ENCODE assay signal across 8 cellular contexts in genomic region chr10:50417906-50418697, GRCh38.
DNase-seq lines count a peak whose midpoint lies in the region; ATAC-seq and TF ChIP-seq lines count a peak whose summit lies in the region.

No MANE protein-coding gene starts in this region.

- H2AFZ ChIP-seq in ACC112 (ENCODE audit: low read length, unreplicated experiment), result peak overlapping the region; percentile 80
- H2AFZ ChIP-seq in PC-9, result peak overlapping the region; percentile 4; the same call in 1 of the 2 replicates

- H3K4me1 ChIP-seq in ACC112 (ENCODE audit: control insufficient read depth, insufficient read depth, low read length, unreplicated experiment) (peaks cover 11% of the 10 kb centered on the region), PC-9 (replicated peaks; ENCODE audit: insufficient read depth) (peaks cover 54% of the 10 kb centered on the region), cardiac muscle cell (ENCODE audit: low read depth) (peaks cover 8% of the 10 kb centered on the region), ovary (ENCODE audit: insufficient read depth) (peaks cover 5% of the 10 kb centered on the region), aorta (ENCODE audit: control insufficient read depth in 1 of 2, insufficient read depth in 2 of 2, low read length in 2 of 2) (no peaks in the 10 kb centered on the region)

- H3K27me3 ChIP-seq in ACC112 (ENCODE audit: insufficient read depth, low read length), result no peaks in the 10 kb centered on the region
- H3K27me3 ChIP-seq in PC-9 (ENCODE audit: insufficient read depth, low read depth), result no peaks in the 10 kb centered on the region
- peaks cover 39% of the 10 kb centered on the region for H3K27me3 ChIP-seq in cardiac muscle cell
- H3K27me3 ChIP-seq in ovary, result no peaks in the 10 kb centered on the region
- no peaks in the 10 kb centered on the region for H3K27me3 ChIP-seq in aorta (ENCODE audit: control insufficient read depth in 1 of 2, insufficient read depth in 2 of 2, low read length in 1 of 2)

- H3K4me3 Mint-ChIP-seq in activated naive CD8-positive, alpha-beta T cell, result peak overlapping the region; percentile 88

- peak overlapping the region; percentile 77 for H3K4me2 ChIP-seq in PC-9

- no TSS peak for BruUV-seq in PC-9 (replicated peaks; lab: Mats Ljungman, UMichigan)

- H3K27ac ChIP-seq in ACC112 (ENCODE audit: low read depth, low read length) (peak overlapping the region; percentile 86), PC-9 (peak overlapping the region; percentile 92), cardiac muscle cell (no peak overlapping the region), ovary (peak overlapping the region in 1 of 2 donors; percentile 9), aorta (ENCODE audit: low read depth in 1 of 2, low read length in 2 of 2) (peak overlapping the region in 1 of 2 donors; percentile 16)

- no peaks in the 10 kb centered on the region for H3K27me3 Mint-ChIP-seq in activated naive CD8-positive, alpha-beta T cell

- H3K27ac Mint-ChIP-seq in activated naive CD8-positive, alpha-beta T cell, result no peak overlapping the region

- H3K36me3 ChIP-seq in ACC112 (ENCODE audit: insufficient read depth, low read length) (no peaks in the 10 kb centered on the region), PC-9 (ENCODE audit: low read depth) (0 out of 2 replicates have a peak, but pooled peaks cover 16% of the 10 kb centered on the region), cardiac muscle cell (no peaks in the 10 kb centered on the region), ovary (no peaks in the 10 kb centered on the region), aorta (ENCODE audit: control insufficient read depth in 1 of 2, insufficient read depth in 2 of 2, low read length in 1 of 2) (no peaks in the 10 kb centered on the region)

- TF ChIP-seq POLR2A in ovary (IDR thresholded peaks at IDR 0.05), result no peak

- DNase-seq in PC-9, result peak; percentile 89 to 94
- peak; percentile 65 to 85 for DNase-seq in cardiac muscle cell (ENCODE audit: low read depth in 1 of 2, low spot score in 1 of 2)
- DNase-seq in ovary, result peak; percentile 36 to 71 (median 55)
- DNase-seq in aorta, result peak; percentile 81 to 92

- H3K4me3 ChIP-seq in ACC112 (ENCODE audit: low read depth, low read length), result peak overlapping the region; percentile 99
- peak overlapping the region; percentile 96 for H3K4me3 ChIP-seq in PC-9
- H3K4me3 ChIP-seq in cardiac muscle cell, result peak overlapping the region; percentile 46
- peak overlapping the region; percentile 70 for H3K4me3 ChIP-seq in ovary
- peak overlapping the region; percentile 72 to 93 for H3K4me3 ChIP-seq in aorta (ENCODE audit: low read length in 2 of 2)

- no peak for TF ChIP-seq CTCF in PC-9 (conservative IDR thresholded peaks at IDR 0.05)
- no peak for TF ChIP-seq CTCF in cardiac muscle cell (IDR thresholded peaks at IDR 0.05; ENCODE audit: low read depth, low read length)
- TF ChIP-seq CTCF in ovary (IDR thresholded peaks at IDR 0.05), result no peak

- POLR2A ChIA-PET in PC-9 (lab: Charles Lee; ENCODE audit: unreplicated experiment), result interaction anchor here (0.5 to 1.2 kb wide), 10 partner anchors 10 to 878 kb away, joined by 3 to 6 read pairs (median 4); no protein-coding TSS in a partner anchor

- CTCF ChIA-PET in PC-9 (lab: Charles Lee), result interaction anchor here (0.6 to 1.4 kb wide), 3 partner anchors 10 to 83 kb away, joined by 3 to 4 read pairs (median 4); no protein-coding TSS in a partner anchor

- intact Hi-C loops in PC-9 (cut with micrococcal nuclease; ENCODE audit: unreplicated experiment), result loop anchor here (1.0 to 5.0 kb wide), 6 partner anchors 43 to 206 kb away; no protein-coding TSS in a partner anchor
- intact Hi-C loops in ovary (cut with DNase I), result loop anchor here in 2 of 4 donors (5.0 to 10.0 kb wide), 2 partner anchors 204 to 207 kb away; partner anchors contain the start of gene SGMS1 (in 2 of the 2)
- intact Hi-C loops in aorta (cut with DNase I), result loop anchor here (2.0 to 10.0 kb wide), 4 partner anchors 83 to 207 kb away; partner anchors contain the start of gene SGMS1 (in 1 of the 2)

- no peaks in the 10 kb centered on the region for H3K9me3 ChIP-seq in PC-9 (ENCODE audit: insufficient read depth, low read depth)
- no peaks in the 10 kb centered on the region for H3K9me3 ChIP-seq in cardiac muscle cell (ENCODE audit: low read depth)
- H3K9me3 ChIP-seq in ovary, result no peaks in the 10 kb centered on the region
- no peaks in the 10 kb centered on the region for H3K9me3 ChIP-seq in aorta (ENCODE audit: control insufficient read depth, low read length)

- WGBS in ovary, 3 donors, result 1% methylated on average over 48 to 61 of the region's 61 CpGs
- 1% methylated on average over 61 of the region's 61 CpGs for WGBS in aorta, 2 donors

- peaks cover 15% of the 10 kb centered on the region for H3K36me3 Mint-ChIP-seq in activated naive CD8-positive, alpha-beta T cell

- H3K79me2 ChIP-seq in ACC112 (ENCODE audit: control insufficient read depth, insufficient read depth, low read length, unreplicated experiment) (peaks cover 51% of the 10 kb centered on the region), PC-9 (ENCODE audit: low read depth) (peaks cover 67% of the 10 kb centered on the region)

- TF ChIP-seq EP300 in ovary (IDR thresholded peaks at IDR 0.05), result no peak

- peaks cover 41% of the 10 kb centered on the region for H3K4me1 Mint-ChIP-seq in activated naive CD8-positive, alpha-beta T cell (ENCODE audit: low read depth)

- H3F3A ChIP-seq in PC-9 (ENCODE audit: insufficient read depth, low read depth), result peaks cover 18% of the 10 kb centered on the region

- H4K20me1 ChIP-seq in PC-9 (ENCODE audit: insufficient read depth), result peaks cover 19% of the 10 kb centered on the region; the same call in 1 of the 2 replicates

- peak; percentile 68 for ATAC-seq in GM18858 (IDR thresholded peaks at IDR 0.05; ENCODE audit: unreplicated experiment)
- peak; percentile 70 for ATAC-seq in HG02981 (IDR thresholded peaks at IDR 0.05; ENCODE audit: unreplicated experiment)
- ATAC-seq in aorta (ENCODE audit: low FRiP score), result peak; percentile 87

- no peaks in the 10 kb centered on the region for H3K9me3 Mint-ChIP-seq in activated naive CD8-positive, alpha-beta T cell (ENCODE audit: low read depth)

- no peaks in the 10 kb centered on the region for H3K9me2 ChIP-seq in PC-9 (ENCODE audit: insufficient read depth)

Comparison
In these comparisons a context has a peak if more than half of its experiments do, and no peak if none do; other contexts are left out.
1. H3K4me3 ChIP-seq: peak in every context shown above with its lines; median percentile 99 in ACC112; 96 in PC-9; 82 in aorta; 70 in ovary; 46 in cardiac muscle cell.